8 cellular contexts compared by ENCODE assay signal in genomic region chr2:7427293-7428060, GRCh38.
A peak's percentile ranks its signal among the peaks of the same experiment; 100 is the strongest.
DNase-seq lines count a peak whose midpoint lies in the region; ATAC-seq lines count a peak whose summit lies in the region.

No MANE protein-coding gene starts in this region.

- no peaks in the 10 kb centered on the region for H3K36me3 Mint-ChIP-seq in stimulated activated naive B cell treated with anti-CD40 and anti-IgM and Interleukin-4, amounts not matched to agents 10 μg/mL and 1 μg/mL and 100 μg/mL, for 72 hours

- H3K4me1 ChIP-seq in iPS-20b (ENCODE audit: insufficient read depth, low read length): peaks cover 20% of the 10 kb centered on the region; the same call in 1 of the 2 replicates

- no peaks in the 10 kb centered on the region for H3K9me3 ChIP-seq in iPS-20b (ENCODE audit: insufficient read depth, low read depth, low read length)

- no peaks in the 10 kb centered on the region for H3K9me3 Mint-ChIP-seq in stimulated activated naive B cell treated with anti-CD40 and anti-IgM and Interleukin-4, amounts not matched to agents 10 μg/mL and 1 μg/mL and 100 μg/mL, for 72 hours

- H3K4me1 Mint-ChIP-seq in stimulated activated naive B cell treated with anti-CD40 and anti-IgM and Interleukin-4, amounts not matched to agents 10 μg/mL and 1 μg/mL and 100 μg/mL, for 72 hours: peaks cover 15 to 16% of the 10 kb centered on the region in 2 donors

- no peaks in the 10 kb centered on the region for H3K36me3 ChIP-seq in iPS-20b (ENCODE audit: insufficient read depth, low read depth, low read length)

- no peak overlapping the region for H3K27ac ChIP-seq in iPS-20b (ENCODE audit: low read length)

- H3K27me3 ChIP-seq in iPS-20b (ENCODE audit: insufficient read depth, low read length): 0 out of 2 replicates have a peak, but pooled peaks cover 11% of the 10 kb centered on the region

- H3K4me3 ChIP-seq in iPS-20b (ENCODE audit: low read length): no peak overlapping the region

- in situ Hi-C loops in KBM-7 (cut with MboI; ENCODE audit: low pct_unique_long_range_greater_than_20kb, low sequenced_read_pairs): loop anchor here (25.0 kb wide), 1 partner anchor 1110 kb away; no protein-coding TSS in a partner anchor

- H3K27ac Mint-ChIP-seq in stimulated activated naive B cell treated with anti-CD40 and anti-IgM and Interleukin-4, amounts not matched to agents 10 μg/mL and 1 μg/mL and 100 μg/mL, for 72 hours: no peak overlapping the region

- ATAC-seq in stimulated activated naive B cell treated with anti-CD40 and anti-IgM and Interleukin-4, amounts not matched to agents 10 μg/mL and 1 μg/mL and 100 μg/mL, for 72 hours (replicated peaks): peak in 1 of 2 donors; percentile 22
- ATAC-seq in GM19455 (IDR thresholded peaks at IDR 0.05; ENCODE audit: unreplicated experiment): no peak

- DNase-seq in SIG-M5 treated with dmso at 0.1 percent for 504 hours (lab: John Stamatoyannopoulos, UW; ENCODE audit: unreplicated experiment) (peak; percentile 57), SIG-M5 (lab: John Stamatoyannopoulos, UW) (no peak), KBM-7 (peak; percentile 71), NOMO-1 (lab: John Stamatoyannopoulos, UW; ENCODE audit: unreplicated experiment in 2 of 2) (peak; percentile 60 to 65), astrocyte of the hippocampus (ENCODE audit: low read depth, low spot score) (peak; percentile 77)
- peak; percentile 34 for DNase-seq in stimulated activated naive B cell treated with anti-CD40 and anti-IgM and Interleukin-4, amounts not matched to agents 10 μg/mL and 1 μg/mL and 100 μg/mL, for 72 hours

- H3K9ac ChIP-seq in iPS-20b (ENCODE audit: low read depth, low read length): peak overlapping the region; percentile 16; the same call in 1 of the 2 replicates

- peaks cover 48 to 50% of the 10 kb centered on the region in 2 donors for H3K27me3 Mint-ChIP-seq in stimulated activated naive B cell treated with anti-CD40 and anti-IgM and Interleukin-4, amounts not matched to agents 10 μg/mL and 1 μg/mL and 100 μg/mL, for 72 hours

- no peak overlapping the region for H3K4me3 Mint-ChIP-seq in stimulated activated naive B cell treated with anti-CD40 and anti-IgM and Interleukin-4, amounts not matched to agents 10 μg/mL and 1 μg/mL and 100 μg/mL, for 72 hours
